10 cellular contexts compared by ENCODE assay signal in genomic region chr5:56319281-56320242, GRCh38.
DNase-seq lines count a peak whose midpoint lies in the region; ATAC-seq and TF ChIP-seq lines count a peak whose summit lies in the region.
"Had no signal": no experiment of that assay in that cellular context is flagged by ENCODE, and none has a peak within 500 bp of the region (broad histone marks: within the 10 kb centered on the region; RNA-seq: fewer than 3 reads in every experiment).

No MANE protein-coding gene starts in this region.

- BruUV-seq in Caco-2 (replicated peaks; lab: Mats Ljungman, UMichigan): no TSS peak

- CTCF ChIA-PET in Caco-2 (lab: Charles Lee): no interaction called here

- H3K9me3 Mint-ChIP-seq in Caco-2 (ENCODE audit: unreplicated experiment): no peaks in the 10 kb centered on the region
- H3K9me3 Mint-ChIP-seq in nephron progenitor cell: no peaks in the 10 kb centered on the region
- H3K9me3 Mint-ChIP-seq: endodermal cell, natural killer cell had no signal

- H3K4me1 Mint-ChIP-seq in Caco-2 (ENCODE audit: low read depth, unreplicated experiment) (no peaks in the 10 kb centered on the region), nephron progenitor cell (peaks cover 35% of the 10 kb centered on the region)
- H3K4me1 Mint-ChIP-seq: natural killer cell had no signal

- H3K36me3 Mint-ChIP-seq in Caco-2 (ENCODE audit: insufficient read depth, unreplicated experiment) (no peaks in the 10 kb centered on the region), nephron progenitor cell (ENCODE audit: low read depth) (no peaks in the 10 kb centered on the region)
- H3K36me3 Mint-ChIP-seq: natural killer cell had no signal

- no peaks in the 10 kb centered on the region for H3K36me3 ChIP-seq in Caco-2 (ENCODE audit: control insufficient read depth, insufficient read depth, low read length)

- no peak for DNase-seq in Caco-2
- DNase-seq in NCI-H1092 treated with DMSO at 0.1 percent for 48 hours (lab: John Stamatoyannopoulos, UW): peak; percentile 24
- peak; percentile 50 for DNase-seq in choroid plexus epithelial cell (ENCODE audit: low read depth)
- DNase-seq in nephron progenitor cell: no peak
- DNase-seq in NCI-H2029 treated with DMSO at 0.1 percent for 48 hours (lab: John Stamatoyannopoulos, UW): no peak
- no peak for DNase-seq in SW 1271 (lab: John Stamatoyannopoulos, UW)
- DNase-seq in NCI-H1417 treated with DMSO at 0.1 percent for 48 hours (lab: John Stamatoyannopoulos, UW): no peak
- DNase-seq: natural killer cell had no signal

- no peaks in the 10 kb centered on the region for H3K9me3 ChIP-seq in Caco-2

- POLR2A ChIA-PET in Caco-2 (lab: Charles Lee): no interaction called here

- H3K27me3 Mint-ChIP-seq in Caco-2 (ENCODE audit: insufficient read depth, unreplicated experiment) (no peaks in the 10 kb centered on the region), nephron progenitor cell (ENCODE audit: low read depth, poor library complexity) (no peaks in the 10 kb centered on the region)

- intact Hi-C loops in Caco-2 (cut with micrococcal nuclease; ENCODE audit: unreplicated experiment): no loop called here

- H3K4me3 ChIP-seq in Caco-2 (ENCODE audit: low read depth, low read length) (no peak overlapping the region), choroid plexus epithelial cell (ENCODE audit: low read depth, low read length) (no peak overlapping the region)

- no peak for ATAC-seq in HG02840 (IDR thresholded peaks at IDR 0.05; ENCODE audit: low FRiP score, unreplicated experiment)
- ATAC-seq: natural killer cell had no signal

- peak overlapping the region; percentile 42 for H3K27ac Mint-ChIP-seq in Caco-2 (ENCODE audit: unreplicated experiment)
- H3K27ac Mint-ChIP-seq in nephron progenitor cell: peak overlapping the region; percentile 77
- H3K27ac Mint-ChIP-seq: endodermal cell, natural killer cell had no signal

- H3K27me3 ChIP-seq in Caco-2 (replicated peaks; ENCODE audit: control insufficient read depth, insufficient read depth, low read length): no peaks in the 10 kb centered on the region

- H3K4me3 Mint-ChIP-seq in Caco-2 (ENCODE audit: unreplicated experiment) (no peak overlapping the region), nephron progenitor cell (no peak overlapping the region)
- H3K4me3 Mint-ChIP-seq: endodermal cell, natural killer cell had no signal

- 0 out of 2 replicates have a peak, but pooled peaks cover 6% of the 10 kb centered on the region for H3K4me1 ChIP-seq in Caco-2

- TF ChIP-seq CTCF in Caco-2 (IDR thresholded peaks at IDR 0.05; ENCODE audit: insufficient read depth in 1 of 2, low read depth in 1 of 2, low read length in 1 of 2, severe bottlenecking in 1 of 2, unreplicated experiment in 1 of 2): no peak
- no peak for TF ChIP-seq CTCF in choroid plexus epithelial cell (conservative IDR thresholded peaks at IDR 0.05; ENCODE audit: low read depth, low read length)
- TF ChIP-seq CTCF in nephron progenitor cell (IDR thresholded peaks at IDR 0.05): no peak

Comparison
In these comparisons a context has a peak if more than half of its experiments do, and no peak if none do; other contexts are left out.
1. DNase-seq: peak in NCI-H1092 treated with DMSO at 0.1 percent for 48 hours (single experiment) and choroid plexus epithelial cell (single experiment); none in Caco-2 (0 of 2), nephron progenitor cell (single experiment), NCI-H2029 treated with DMSO at 0.1 percent for 48 hours (single experiment), SW 1271 (0 of 2) and NCI-H1417 treated with DMSO at 0.1 percent for 48 hours (single experiment).